Comparison of ENCODE assay signal across 18 cellular contexts in the genomic region with DNA sequence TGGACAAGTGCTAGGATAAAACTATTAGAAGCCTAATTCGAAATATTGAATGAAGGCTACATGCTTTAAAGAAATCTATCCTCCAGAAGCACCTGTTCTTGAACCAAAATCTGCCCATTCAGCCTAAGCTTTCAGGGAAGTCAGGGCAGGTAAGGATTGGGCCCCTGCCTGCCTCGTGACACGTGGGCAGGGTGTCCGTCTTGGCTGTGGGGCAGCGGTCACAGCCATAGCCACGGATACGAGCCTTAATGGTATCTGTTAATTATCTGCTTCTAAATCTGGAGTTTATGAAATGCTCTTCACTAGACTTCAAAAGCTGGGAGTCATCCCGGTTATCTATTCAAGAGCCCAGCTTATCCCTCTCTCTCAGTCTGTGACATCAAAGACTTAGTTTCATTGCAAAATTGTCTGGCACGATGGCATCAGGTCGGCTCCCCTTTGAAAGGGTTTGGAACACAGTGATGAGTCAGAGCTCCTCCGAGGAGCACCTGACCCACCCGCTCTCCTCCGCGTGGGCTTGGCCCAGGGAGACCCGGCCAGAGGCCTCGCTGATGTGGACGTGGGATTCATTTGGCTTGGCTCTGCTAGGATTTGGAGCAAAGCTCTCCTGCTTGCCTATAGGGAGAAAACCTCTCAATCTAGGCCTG.
"Had no signal": no experiment of that assay in that cellular context is flagged by ENCODE, and none has a peak within 500 bp of the region (broad histone marks: within the 10 kb centered on the region; RNA-seq: fewer than 3 reads in every experiment).

No MANE protein-coding gene starts in this region.

- H3K36me3 Mint-ChIP-seq: naive B cell had no signal

- DNase-seq: activated CD8-positive, alpha-beta T cell treated with anti-CD3 and anti-CD28 coated beads for 36 hours; activated naive CD4-positive, alpha-beta T cell treated with Interleukin-2 at 50 U/mL for 16 hours; activated naive CD8-positive, alpha-beta T cell treated with anti-CD3 and anti-CD28 coated beads, Interleukin-2, amount 50 U/mL, for 24 hours; colonic mucosa; effector CD4-positive, alpha-beta T cell; kidney glomerular epithelial cell; midbrain; naive B cell; right lobe of liver; stimulated activated CD4-positive, alpha-beta T cell treated with anti-CD3 and anti-CD28 coated beads, Interleukin-4, amount 100 ng/mL, for 1 hour; stimulated activated CD8-positive, alpha-beta memory T cell treated with anti-CD3 and anti-CD28 coated beads, Interleukin-4, amount 100 ng/mL, for 48 hours; stimulated activated naive CD8-positive, alpha-beta T cell treated with anti-CD3 and anti-CD28 coated beads, Interleukin-15, Interleukin-2, amounts not matched to agents 100 U/mL and 50 U/mL, for 24 hours; SW 1271; upper lobe of right lung had no signal

- ATAC-seq: activated CD8-positive, alpha-beta T cell treated with anti-CD3 and anti-CD28 coated beads for 36 hours; activated naive CD8-positive, alpha-beta T cell treated with anti-CD3 and anti-CD28 coated beads, Interleukin-2, amount 50 U/mL, for 24 hours; gastroesophageal sphincter; stimulated activated naive CD8-positive, alpha-beta T cell treated with anti-CD3 and anti-CD28 coated beads, Interleukin-15, Interleukin-2, amounts not matched to agents 100 U/mL and 50 U/mL, for 24 hours; upper lobe of right lung had no signal

- H3K4me3 ChIP-seq: colonic mucosa, gastroesophageal sphincter, prostate gland, right lobe of liver, suprapubic skin, upper lobe of right lung had no signal

- H3K4me1 Mint-ChIP-seq: activated naive CD8-positive, alpha-beta T cell treated with anti-CD3 and anti-CD28 coated beads, Interleukin-2, amount 50 U/mL, for 24 hours; naive B cell had no signal

- FAIRE-seq: endothelial cell of umbilical vein had no signal

- H3K4me3 Mint-ChIP-seq: activated CD8-positive, alpha-beta T cell treated with anti-CD3 and anti-CD28 coated beads for 36 hours; activated naive CD8-positive, alpha-beta T cell treated with anti-CD3 and anti-CD28 coated beads, Interleukin-2, amount 50 U/mL, for 24 hours; naive B cell had no signal

- H3K27ac ChIP-seq: colonic mucosa, gastroesophageal sphincter, prostate gland, right lobe of liver, suprapubic skin, upper lobe of right lung had no signal

- H3K36me3 ChIP-seq: colonic mucosa, gastroesophageal sphincter, prostate gland, right lobe of liver, suprapubic skin, upper lobe of right lung had no signal

- H3K9me3 ChIP-seq: colonic mucosa, gastroesophageal sphincter, prostate gland, right lobe of liver, suprapubic skin, upper lobe of right lung had no signal

- H3K27ac Mint-ChIP-seq: activated CD8-positive, alpha-beta T cell treated with anti-CD3 and anti-CD28 coated beads for 36 hours; activated naive CD8-positive, alpha-beta T cell treated with anti-CD3 and anti-CD28 coated beads, Interleukin-2, amount 50 U/mL, for 24 hours; naive B cell had no signal

- H3K4me1 ChIP-seq: colonic mucosa, prostate gland, right lobe of liver, suprapubic skin, upper lobe of right lung had no signal

- H3K27me3 ChIP-seq: colonic mucosa, gastroesophageal sphincter, right lobe of liver, suprapubic skin, upper lobe of right lung had no signal
